In genomic region chr17:73338566-73339247, GRCh38 we compare ENCODE assay signal across 15 cellular contexts. TPM values are rescaled to one million over a fixed set of nuclear protein-coding genes. Genes with fewer than 3 reads are reported as not detected.
DNase-seq lines count a peak whose midpoint lies in the region; ATAC-seq and TF ChIP-seq lines count a peak whose summit lies in the region.
"Had no signal": no experiment of that assay in that cellular context is flagged by ENCODE, and none has a peak within 500 bp of the region (broad histone marks: within the 10 kb centered on the region; RNA-seq: fewer than 3 reads in every experiment).

No MANE protein-coding gene starts in this region.

- no peaks in the 10 kb centered on the region for H3K9me3 ChIP-seq in esophagus squamous epithelium
- no peaks in the 10 kb centered on the region for H3K9me3 ChIP-seq in ovary
- no peaks in the 10 kb centered on the region for H3K9me3 ChIP-seq in Caco-2

- POLR2A ChIA-PET in Caco-2 (lab: Charles Lee) = no interaction called here

- no peaks in the 10 kb centered on the region for H3K36me3 Mint-ChIP-seq in T-helper 2 cell treated with Interferon-gamma antibody and Interleukin-4, amounts not matched to agents 5 μg/mL and 100 μg/mL, for 36 hours (ENCODE audit: low read depth)
- H3K36me3 Mint-ChIP-seq in GM23338 (ENCODE audit: low read depth) = no peaks in the 10 kb centered on the region
- H3K36me3 Mint-ChIP-seq in Caco-2 (ENCODE audit: insufficient read depth, unreplicated experiment) = no peaks in the 10 kb centered on the region
- H3K36me3 Mint-ChIP-seq: activated naive CD8-positive, alpha-beta T cell; CD4-positive, alpha-beta memory T cell had no signal

- no peak for ATAC-seq in GM23338

- 72 to 80% methylated on average over 3 to 6 of the region's 22 CpGs for WGBS in esophagus squamous epithelium, 2 donors
- WGBS in ovary, 3 donors = 67 to 79% (median 78%) methylated on average over 22 of the region's 22 CpGs
- WGBS in urinary bladder = 86% methylated on average over 22 of the region's 22 CpGs

- no peaks in the 10 kb centered on the region for H3K9me3 Mint-ChIP-seq in T-helper 2 cell treated with Interferon-gamma antibody and Interleukin-4, amounts not matched to agents 5 μg/mL and 100 μg/mL, for 36 hours
- H3K9me3 Mint-ChIP-seq in GM23338 = no peaks in the 10 kb centered on the region
- H3K9me3 Mint-ChIP-seq in Caco-2 (ENCODE audit: unreplicated experiment) = no peaks in the 10 kb centered on the region

- no peaks in the 10 kb centered on the region for H3K9me2 ChIP-seq in GM23338 (ENCODE audit: insufficient read depth)

- BruUV-seq in Caco-2 (replicated peaks; lab: Mats Ljungman, UMichigan) = no TSS peak

- H2AFZ ChIP-seq in GM23338 = no peak overlapping the region

- peaks cover 9% of the 10 kb centered on the region; the same call in 1 of the 2 replicates for H3F3A ChIP-seq in GM23338 (replicated peaks; ENCODE audit: low read depth)

- H3K4me3 Mint-ChIP-seq in T-helper 2 cell treated with Interferon-gamma antibody and Interleukin-4, amounts not matched to agents 5 μg/mL and 100 μg/mL, for 36 hours = peak overlapping the region; percentile 18
- H3K4me3 Mint-ChIP-seq in GM23338 (no peak overlapping the region), Caco-2 (ENCODE audit: unreplicated experiment) (no peak overlapping the region)
- H3K4me3 Mint-ChIP-seq: activated naive CD8-positive, alpha-beta T cell; CD4-positive, alpha-beta memory T cell had no signal

- H3K27ac ChIP-seq in esophagus squamous epithelium (peak overlapping the region; percentile 56 to 92 (median 88)), ovary (peak overlapping the region; percentile 35 to 70), urinary bladder (ENCODE audit: low read depth) (peak overlapping the region; percentile 31), GM23338 (ENCODE audit: low read depth) (no peak overlapping the region)

- no peaks in the 10 kb centered on the region for H3K79me2 ChIP-seq in GM23338 (replicated peaks; ENCODE audit: insufficient read depth)

- TF ChIP-seq POLR2A in esophagus squamous epithelium (IDR thresholded peaks at IDR 0.05) (no peak), ovary (IDR thresholded peaks at IDR 0.05) (no peak)

- H3K4me1 ChIP-seq in esophagus squamous epithelium (peaks cover 35 to 96% (median 76%) of the 10 kb centered on the region in 3 donors), ovary (ENCODE audit: insufficient read depth) (peaks cover 25% of the 10 kb centered on the region), urinary bladder (ENCODE audit: insufficient read depth) (no peaks in the 10 kb centered on the region), GM23338 (ENCODE audit: insufficient read depth) (peaks cover 26% of the 10 kb centered on the region), Caco-2 (no peaks in the 10 kb centered on the region)

- H3K27ac Mint-ChIP-seq in T-helper 2 cell treated with Interferon-gamma antibody and Interleukin-4, amounts not matched to agents 5 μg/mL and 100 μg/mL, for 36 hours = no peak overlapping the region
- H3K27ac Mint-ChIP-seq in GM23338 (no peak overlapping the region), Caco-2 (ENCODE audit: unreplicated experiment) (no peak overlapping the region)
- H3K27ac Mint-ChIP-seq: activated naive CD8-positive, alpha-beta T cell; CD4-positive, alpha-beta memory T cell had no signal

- no peak overlapping the region for H3K4me2 ChIP-seq in GM23338

- intact Hi-C loops in esophagus squamous epithelium (cut with DNase I) (no loop called here), ovary (cut with DNase I) (no loop called here), Caco-2 (cut with micrococcal nuclease; ENCODE audit: unreplicated experiment) (no loop called here)

- no peaks in the 10 kb centered on the region for H3K36me3 ChIP-seq in esophagus squamous epithelium
- H3K36me3 ChIP-seq in ovary = no peaks in the 10 kb centered on the region
- H3K36me3 ChIP-seq in urinary bladder (ENCODE audit: insufficient read depth) = no peaks in the 10 kb centered on the region
- no peaks in the 10 kb centered on the region for H3K36me3 ChIP-seq in GM23338 (ENCODE audit: insufficient read depth)
- no peaks in the 10 kb centered on the region for H3K36me3 ChIP-seq in Caco-2 (ENCODE audit: control insufficient read depth, insufficient read depth, low read length)

- no peaks in the 10 kb centered on the region for H3K27me3 Mint-ChIP-seq in T-helper 2 cell treated with Interferon-gamma antibody and Interleukin-4, amounts not matched to agents 5 μg/mL and 100 μg/mL, for 36 hours (ENCODE audit: low read depth)
- peaks cover 2% of the 10 kb centered on the region for H3K27me3 Mint-ChIP-seq in GM23338 (ENCODE audit: insufficient read depth, low read depth, poor library complexity)
- H3K27me3 Mint-ChIP-seq in Caco-2 (ENCODE audit: insufficient read depth, unreplicated experiment) = no peaks in the 10 kb centered on the region
- H3K27me3 Mint-ChIP-seq: activated naive CD8-positive, alpha-beta T cell; CD4-positive, alpha-beta memory T cell had no signal

- no peaks in the 10 kb centered on the region for H4K20me1 ChIP-seq in GM23338 (replicated peaks; ENCODE audit: insufficient read depth)

- H3K4me3 ChIP-seq in esophagus squamous epithelium (peak overlapping the region in 1 of 4 donors; percentile 35), ovary (no peak overlapping the region), urinary bladder (ENCODE audit: low read depth, low read length) (no peak overlapping the region), GM23338 (no peak overlapping the region), Caco-2 (ENCODE audit: low read depth, low read length) (no peak overlapping the region)

- TF ChIP-seq CTCF in esophagus squamous epithelium (IDR thresholded peaks at IDR 0.05) = no peak
- TF ChIP-seq CTCF in ovary (IDR thresholded peaks at IDR 0.05) = no peak
- no peak for TF ChIP-seq CTCF in GM23338 (conservative IDR thresholded peaks at IDR 0.05; ENCODE audit: low read depth in 2 of 2)
- TF ChIP-seq CTCF in Caco-2 (IDR thresholded peaks at IDR 0.05; ENCODE audit: insufficient read depth in 1 of 2, low read depth in 1 of 2, low read length in 1 of 2, severe bottlenecking in 1 of 2, unreplicated experiment in 1 of 2) = no peak

- TF ChIP-seq EP300 in ovary (IDR thresholded peaks at IDR 0.05) = no peak

- CTCF ChIA-PET in Caco-2 (lab: Charles Lee) = interaction anchor here (1.1 kb wide), 1 partner anchor 11 kb away, joined by 3 read pairs; no protein-coding TSS in a partner anchor

- peaks cover 0 to 9% (median 0%) of the 10 kb centered on the region in 4 donors for H3K27me3 ChIP-seq in esophagus squamous epithelium
- H3K27me3 ChIP-seq in ovary = no peaks in the 10 kb centered on the region
- H3K27me3 ChIP-seq in GM23338 (ENCODE audit: insufficient read depth) = no peaks in the 10 kb centered on the region
- H3K27me3 ChIP-seq in Caco-2 (replicated peaks; ENCODE audit: control insufficient read depth, insufficient read depth, low read length) = no peaks in the 10 kb centered on the region

- peaks cover 3% of the 10 kb centered on the region for H3K4me1 Mint-ChIP-seq in T-helper 2 cell treated with Interferon-gamma antibody and Interleukin-4, amounts not matched to agents 5 μg/mL and 100 μg/mL, for 36 hours (ENCODE audit: low read depth)
- H3K4me1 Mint-ChIP-seq in GM23338 (peaks cover 40% of the 10 kb centered on the region), Caco-2 (ENCODE audit: low read depth, unreplicated experiment) (no peaks in the 10 kb centered on the region)
- H3K4me1 Mint-ChIP-seq: CD4-positive, alpha-beta memory T cell had no signal

- no peak for DNase-seq in T-helper 2 cell treated with Interferon-gamma antibody and Interleukin-4, amounts not matched to agents 5 μg/mL and 100 μg/mL, for 36 hours (ENCODE audit: low spot score)
- DNase-seq in T-helper 2 cell (no peak), esophagus squamous epithelium (lab: John Stamatoyannopoulos, UW) (no peak), ovary (no peak), GM23338 (ENCODE audit: low spot score) (no peak), NCI-H2171 treated with DMSO at 0.1 percent for 48 hours (lab: John Stamatoyannopoulos, UW) (no peak), Caco-2 (no peak)
- DNase-seq: 8988T; activated CD4-positive, CD25-positive, alpha-beta regulatory T cell; CD4-positive, alpha-beta memory T cell; cortex of kidney; midbrain; MM.1S had no signal

TF ChIP-seq in GM23338, 12 proteins besides CTCF, POLR2A, EP300 and RAD21 (continues in another document):
- no peak for TF ChIP-seq STAT1 (IDR thresholded peaks at IDR 0.05; ENCODE audit: unreplicated experiment)
- no peak for TF ChIP-seq EZH2phosphoT487 (IDR thresholded peaks at IDR 0.05; ENCODE audit: unreplicated experiment)
- no peak for TF ChIP-seq ZNF331 (CRISPR knock-in tag; IDR thresholded peaks at IDR 0.05; ENCODE audit: low read depth)
- TF ChIP-seq ETS1 (IDR thresholded peaks at IDR 0.05) = no peak
- TF ChIP-seq CREB1 (CRISPR knock-in tag; IDR thresholded peaks at IDR 0.05; ENCODE audit: low read depth) = no peak
- no peak for TF ChIP-seq NANOG (IDR thresholded peaks at IDR 0.05; ENCODE audit: borderline replicate concordance)
- TF ChIP-seq EZH2 (IDR thresholded peaks at IDR 0.05; ENCODE audit: low read depth, unreplicated experiment) = no peak
- TF ChIP-seq JUNB (IDR thresholded peaks at IDR 0.05; ENCODE audit: unreplicated experiment) = no peak
- TF ChIP-seq POLR2AphosphoS5 (IDR thresholded peaks at IDR 0.05; ENCODE audit: low read depth) = no peak

RNA-seq across cellular contexts. Expression of gene CDC42EP4, which starts 26.9 kb away (rescaled TPM):
- 10 to 100 TPM; 45.1 to 63.9 (median 52.9) TPM for total RNA-seq in esophagus squamous epithelium
- 100 to 1,000 TPM in 5 of 7 donors, 10 to 100 TPM in 2; 82.4 to 171 (median 120) TPM for total RNA-seq in ovary
- polyA plus RNA-seq in ovary = 100 to 1,000 TPM in 1 of 2 donors, 10 to 100 TPM in 1; 59.0 to 106 TPM
- total RNA-seq in urinary bladder = 24.0 TPM
- polyA plus RNA-seq in urinary bladder = 56.2 TPM
- 16.2 and 19.9 TPM in 2 replicates for total RNA-seq in GM23338 (2014; rRNA removed; shearing (Covaris generic))
- 4.1 and 4.4 TPM in 2 replicates for polyA plus RNA-seq in GM23338 (2016; fragmentation: Nextera tagmentation; extraction: Ambion mirVana)
- total RNA-seq in Caco-2 (2022) = 25.8 and 27.9 TPM in 2 replicates
